ENCODE assay signal across 8 cellular contexts in genomic region chr17:79388556-79389295, GRCh38.
DNase-seq lines count a peak whose midpoint lies in the region; ATAC-seq, FAIRE-seq and TF ChIP-seq lines count a peak whose summit lies in the region.

No MANE protein-coding gene starts in this region.

- no peak overlapping the region for H3K9ac ChIP-seq in HepG2 (ENCODE audit: insufficient read depth, low read depth, low read length)

- TF ChIP-seq EP300 in HepG2 (IDR thresholded peaks at IDR 0.05; ENCODE audit: low read depth in 2 of 2, low read length in 2 of 2) = no peak
- no peak for TF ChIP-seq EP300 in HepG2 (CRISPR knock-in tag; IDR thresholded peaks at IDR 0.05; ENCODE audit: borderline replicate concordance)

- TF ChIP-seq POLR2A in HepG2 (IDR thresholded peaks at IDR 0.05; ENCODE audit: insufficient read depth in 1 of 2, low read depth in 2 of 2, low read length in 2 of 2) = no peak

- H3K4me3 ChIP-seq in cardiac fibroblast (replicated peaks in 1 of 2; ENCODE audit: low read depth in 2 of 2, low read length in 2 of 2) (no peak overlapping the region), HepG2 (replicated peaks in 1 of 3; ENCODE audit: insufficient read depth in 1 of 3, low read depth in 2 of 3, low read length in 3 of 3) (no peak overlapping the region)

- 35% methylated on average over 21 of the region's 28 CpGs for WGBS in HepG2 (ENCODE audit: low lambda C conversion rate)

- peak; percentile 67 for TF ChIP-seq RAD21 in HepG2 (CRISPR knock-in tag; IDR thresholded peaks at IDR 0.05)

- no peaks in the 10 kb centered on the region for H3K9me3 ChIP-seq in HepG2 (ENCODE audit: low read length)

- DNase-seq in COLO668 (lab: John Stamatoyannopoulos, UW; ENCODE audit: unreplicated experiment) (peak; percentile 39), H4 (ENCODE audit: low spot score) (peak; percentile 68), NCI-H69 (lab: John Stamatoyannopoulos, UW) (peak; percentile 72), cardiac fibroblast (ENCODE audit: low read depth in 2 of 2) (peak; percentile 49 to 54), HepG2 (ENCODE audit: low spot score) (peak; percentile 34)

- no peaks in the 10 kb centered on the region for H3K79me2 ChIP-seq in HepG2 (ENCODE audit: insufficient read depth, low read length)

- peak; percentile 42 for FAIRE-seq in HepG2 (lab: Jason Lieb, UNC)

- in situ Hi-C loops in HepG2 (cut with HindIII; ENCODE audit: extremely low pct_ligation_motif_present, low pct_unique_long_range_greater_than_20kb) = loop anchor here (5.0 kb wide), 2 partner anchors 201 to 301 kb away; no protein-coding TSS in a partner anchor

- H2AFZ ChIP-seq in HepG2 (ENCODE audit: low read length) = no peak overlapping the region

- ATAC-seq in HepG2 (peak; percentile 79), HG02763 (IDR thresholded peaks at IDR 0.05; ENCODE audit: unreplicated experiment) (no peak), HG02571 (IDR thresholded peaks at IDR 0.05; ENCODE audit: unreplicated experiment) (no peak), GM21515 (IDR thresholded peaks at IDR 0.05; ENCODE audit: unreplicated experiment) (no peak)

- no peak overlapping the region for H3K4me2 ChIP-seq in HepG2 (ENCODE audit: low read depth, low read length)

- no TSS peak for BruUV-seq in HepG2 (replicated peaks; lab: Mats Ljungman, UMichigan)

- CTCF ChIA-PET in HepG2 (lab: Yijun Ruan, JAX; ENCODE audit: low intra/inter-chr PET ratio, low total read pairs) = interaction anchor here (1.8 kb wide), 1 partner anchor 301 kb away, joined by 15 read pairs; no protein-coding TSS in a partner anchor

- H3K36me3 ChIP-seq in HepG2 (replicated peaks in 1 of 2; ENCODE audit: control insufficient read depth in 1 of 2, insufficient read depth in 2 of 2, low read length in 2 of 2) = no peaks in the 10 kb centered on the region

- POLR2A ChIA-PET in HepG2 (lab: Yijun Ruan, JAX) = interaction anchor here (1.1 kb wide), 1 partner anchor 362 kb away, joined by 3 read pairs; no protein-coding TSS in a partner anchor

- H4K20me1 ChIP-seq in HepG2 (ENCODE audit: insufficient read depth, low read length) = no peaks in the 10 kb centered on the region; the same call in 1 of the 2 replicates

- no peaks in the 10 kb centered on the region for H3K4me1 ChIP-seq in HepG2 (ENCODE audit: insufficient read depth, low read length)

- intact Hi-C loops in HepG2 (cut with micrococcal nuclease; ENCODE audit: unreplicated experiment) = no loop called here

- H3K27ac ChIP-seq in HepG2 (ENCODE audit: extremely low read length, insufficient read depth, low read length) = no peak overlapping the region

- peaks cover 17 to 75% of the 10 kb centered on the region in 2 experiments for H3K27me3 ChIP-seq in HepG2 (ENCODE audit: control insufficient read depth in 1 of 2, insufficient read depth in 2 of 2, low read length in 2 of 2)

- TF ChIP-seq CTCF in cardiac fibroblast (IDR thresholded peaks at IDR 0.05; ENCODE audit: low read depth, low read length) (peak; percentile 69), HepG2 (CRISPR knock-in tag; IDR thresholded peaks at IDR 0.05) (peak; percentile 81)

TF ChIP-seq in HepG2, 621 proteins besides CTCF, POLR2A, EP300 and RAD21:
- TF ChIP-seq ZNF777 (CRISPR knock-in tag; IDR thresholded peaks at IDR 0.05) = no peak
- TF ChIP-seq KDM2A (CRISPR knock-in tag; IDR thresholded peaks at IDR 0.05; ENCODE audit: borderline replicate concordance, low read depth) = peak; percentile 27; the same call in 1 of the 2 replicates
- TF ChIP-seq YY1 (IDR thresholded peaks at IDR 0.05; ENCODE audit: insufficient read depth, insufficient replicate concordance, low read depth, low read length) = no peak
- no peak for TF ChIP-seq NFYC (CRISPR knock-in tag; IDR thresholded peaks at IDR 0.05)
- 0 out of 2 replicates have a peak, but pooled peaks have one; percentile 16 for TF ChIP-seq FOXO1 (CRISPR knock-in tag; IDR thresholded peaks at IDR 0.05)
- TF ChIP-seq XRCC5 (optimal IDR thresholded peaks at IDR 0.05; ENCODE audit: low read length) = peak; percentile 54
- TF ChIP-seq SRY (CRISPR knock-in tag; IDR thresholded peaks at IDR 0.05) = no peak
- no peak for TF ChIP-seq ZBTB4 (CRISPR knock-in tag; IDR thresholded peaks at IDR 0.05; ENCODE audit: borderline replicate concordance)
- TF ChIP-seq FOSL1 (CRISPR knock-in tag; IDR thresholded peaks at IDR 0.05; ENCODE audit: borderline replicate concordance) = no peak
- no peak for TF ChIP-seq NR2F6 (IDR thresholded peaks at IDR 0.05)
- no peak for TF ChIP-seq NR2F6 (CRISPR knock-in tag; IDR thresholded peaks at IDR 0.05)
- peak; percentile 30; the same call in 1 of the 2 replicates for TF ChIP-seq SALL1 (CRISPR knock-in tag; IDR thresholded peaks at IDR 0.05)
- no peak for TF ChIP-seq ZNF343 (CRISPR knock-in tag; IDR thresholded peaks at IDR 0.05)
- no peak for TF ChIP-seq HNF1B (CRISPR knock-in tag; IDR thresholded peaks at IDR 0.05)
- TF ChIP-seq ZNF547 (CRISPR knock-in tag; IDR thresholded peaks at IDR 0.05) = no peak
- TF ChIP-seq ZSCAN25 (CRISPR knock-in tag; IDR thresholded peaks at IDR 0.05) = 0 out of 2 replicates have a peak, but pooled peaks have one; percentile 32
- peak; percentile 26; the same call in 1 of the 2 replicates for TF ChIP-seq GABPB1 (CRISPR knock-in tag; IDR thresholded peaks at IDR 0.05)
- TF ChIP-seq ATF4 (CRISPR knock-in tag; IDR thresholded peaks at IDR 0.05) = no peak
- TF ChIP-seq ZNF331 (CRISPR knock-in tag; IDR thresholded peaks at IDR 0.05) = peak; percentile 24; the same call in 1 of the 2 replicates
- no peak for TF ChIP-seq RNF219 (CRISPR knock-in tag; IDR thresholded peaks at IDR 0.05)
- peak; percentile 77 for TF ChIP-seq STAG1 (CRISPR knock-in tag; IDR thresholded peaks at IDR 0.05)
- peak; percentile 43; the same call in 1 of the 2 replicates for TF ChIP-seq AHR (CRISPR knock-in tag; IDR thresholded peaks at IDR 0.05)
